1 cellular context compared by ENCODE assay signal in genomic region chr11:119084663-119085522, GRCh38.
TF ChIP-seq lines count a peak whose summit lies in the region.

HMBS (plus strand) TSS chr11:119084881; CDS start chr11:119085034, 153 bp downstream.

TF ChIP-seq in GM12878, 131 proteins besides CTCF, POLR2A, EP300 and RAD21 (continued from another document and continues in another):
- no peak for TF ChIP-seq CBX3 (IDR thresholded peaks at IDR 0.05; ENCODE audit: borderline replicate concordance, low read depth)
- peak; percentile 75 for TF ChIP-seq NR2F1 (conservative IDR thresholded peaks at IDR 0.05)
- no peak for TF ChIP-seq ZNF622 (IDR thresholded peaks at IDR 0.05)
- TF ChIP-seq GATAD2B (conservative IDR thresholded peaks at IDR 0.05; ENCODE audit: low read depth): no peak
- TF ChIP-seq TCF12 (IDR thresholded peaks at IDR 0.05; ENCODE audit: low read depth, low read length): no peak
- TF ChIP-seq NKRF (conservative IDR thresholded peaks at IDR 0.05): peak; percentile 94
- no peak for TF ChIP-seq STAT1 (conservative IDR thresholded peaks at IDR 0.05)
- no peak for TF ChIP-seq DPF2 (IDR thresholded peaks at IDR 0.05)
- TF ChIP-seq, protein P1, sequence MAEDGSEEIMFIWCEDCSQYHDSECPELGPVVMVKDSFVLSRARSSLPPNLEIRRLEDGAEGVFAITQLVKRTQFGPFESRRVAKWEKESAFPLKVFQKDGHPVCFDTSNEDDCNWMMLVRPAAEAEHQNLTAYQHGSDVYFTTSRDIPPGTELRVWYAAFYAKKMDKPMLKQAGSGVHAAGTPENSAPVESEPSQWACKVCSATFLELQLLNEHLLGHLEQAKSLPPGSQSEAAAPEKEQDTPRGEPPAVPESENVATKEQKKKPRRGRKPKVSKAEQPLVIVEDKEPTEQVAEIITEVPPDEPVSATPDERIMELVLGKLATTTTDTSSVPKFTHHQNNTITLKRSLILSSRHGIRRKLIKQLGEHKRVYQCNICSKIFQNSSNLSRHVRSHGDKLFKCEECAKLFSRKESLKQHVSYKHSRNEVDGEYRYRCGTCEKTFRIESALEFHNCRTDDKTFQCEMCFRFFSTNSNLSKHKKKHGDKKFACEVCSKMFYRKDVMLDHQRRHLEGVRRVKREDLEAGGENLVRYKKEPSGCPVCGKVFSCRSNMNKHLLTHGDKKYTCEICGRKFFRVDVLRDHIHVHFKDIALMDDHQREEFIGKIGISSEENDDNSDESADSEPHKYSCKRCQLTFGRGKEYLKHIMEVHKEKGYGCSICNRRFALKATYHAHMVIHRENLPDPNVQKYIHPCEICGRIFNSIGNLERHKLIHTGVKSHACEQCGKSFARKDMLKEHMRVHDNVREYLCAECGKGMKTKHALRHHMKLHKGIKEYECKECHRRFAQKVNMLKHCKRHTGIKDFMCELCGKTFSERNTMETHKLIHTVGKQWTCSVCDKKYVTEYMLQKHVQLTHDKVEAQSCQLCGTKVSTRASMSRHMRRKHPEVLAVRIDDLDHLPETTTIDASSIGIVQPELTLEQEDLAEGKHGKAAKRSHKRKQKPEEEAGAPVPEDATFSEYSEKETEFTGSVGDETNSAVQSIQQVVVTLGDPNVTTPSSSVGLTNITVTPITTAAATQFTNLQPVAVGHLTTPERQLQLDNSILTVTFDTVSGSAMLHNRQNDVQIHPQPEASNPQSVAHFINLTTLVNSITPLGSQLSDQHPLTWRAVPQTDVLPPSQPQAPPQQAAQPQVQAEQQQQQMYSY (CRISPR knock-in tag; IDR thresholded peaks at IDR 0.05): no peak
- TF ChIP-seq SREBF1 (IDR thresholded peaks at IDR 0.05; ENCODE audit: low read length): no peak
- peak; percentile 89 for TF ChIP-seq CREB1 (IDR thresholded peaks at IDR 0.05; ENCODE audit: low read depth)
- peak; percentile 51 for TF ChIP-seq E4F1 (IDR thresholded peaks at IDR 0.05; ENCODE audit: borderline replicate concordance, partially characterized antibody)
- TF ChIP-seq, protein P2, sequence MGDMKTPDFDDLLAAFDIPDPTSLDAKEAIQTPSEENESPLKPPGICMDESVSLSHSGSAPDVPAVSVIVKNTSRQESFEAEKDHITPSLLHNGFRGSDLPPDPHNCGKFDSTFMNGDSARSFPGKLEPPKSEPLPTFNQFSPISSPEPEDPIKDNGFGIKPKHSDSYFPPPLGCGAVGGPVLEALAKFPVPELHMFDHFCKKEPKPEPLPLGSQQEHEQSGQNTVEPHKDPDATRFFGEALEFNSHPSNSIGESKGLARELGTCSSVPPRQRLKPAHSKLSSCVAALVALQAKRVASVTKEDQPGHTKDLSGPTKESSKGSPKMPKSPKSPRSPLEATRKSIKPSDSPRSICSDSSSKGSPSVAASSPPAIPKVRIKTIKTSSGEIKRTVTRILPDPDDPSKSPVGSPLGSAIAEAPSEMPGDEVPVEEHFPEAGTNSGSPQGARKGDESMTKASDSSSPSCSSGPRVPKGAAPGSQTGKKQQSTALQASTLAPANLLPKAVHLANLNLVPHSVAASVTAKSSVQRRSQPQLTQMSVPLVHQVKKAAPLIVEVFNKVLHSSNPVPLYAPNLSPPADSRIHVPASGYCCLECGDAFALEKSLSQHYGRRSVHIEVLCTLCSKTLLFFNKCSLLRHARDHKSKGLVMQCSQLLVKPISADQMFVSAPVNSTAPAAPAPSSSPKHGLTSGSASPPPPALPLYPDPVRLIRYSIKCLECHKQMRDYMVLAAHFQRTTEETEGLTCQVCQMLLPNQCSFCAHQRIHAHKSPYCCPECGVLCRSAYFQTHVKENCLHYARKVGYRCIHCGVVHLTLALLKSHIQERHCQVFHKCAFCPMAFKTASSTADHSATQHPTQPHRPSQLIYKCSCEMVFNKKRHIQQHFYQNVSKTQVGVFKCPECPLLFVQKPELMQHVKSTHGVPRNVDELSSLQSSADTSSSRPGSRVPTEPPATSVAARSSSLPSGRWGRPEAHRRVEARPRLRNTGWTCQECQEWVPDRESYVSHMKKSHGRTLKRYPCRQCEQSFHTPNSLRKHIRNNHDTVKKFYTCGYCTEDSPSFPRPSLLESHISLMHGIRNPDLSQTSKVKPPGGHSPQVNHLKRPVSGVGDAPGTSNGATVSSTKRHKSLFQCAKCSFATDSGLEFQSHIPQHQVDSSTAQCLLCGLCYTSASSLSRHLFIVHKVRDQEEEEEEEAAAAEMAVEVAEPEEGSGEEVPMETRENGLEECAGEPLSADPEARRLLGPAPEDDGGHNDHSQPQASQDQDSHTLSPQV (IDR thresholded peaks at IDR 0.05): no peak
- no peak for TF ChIP-seq IKZF2 (IDR thresholded peaks at IDR 0.05)
- TF ChIP-seq, protein P3, sequence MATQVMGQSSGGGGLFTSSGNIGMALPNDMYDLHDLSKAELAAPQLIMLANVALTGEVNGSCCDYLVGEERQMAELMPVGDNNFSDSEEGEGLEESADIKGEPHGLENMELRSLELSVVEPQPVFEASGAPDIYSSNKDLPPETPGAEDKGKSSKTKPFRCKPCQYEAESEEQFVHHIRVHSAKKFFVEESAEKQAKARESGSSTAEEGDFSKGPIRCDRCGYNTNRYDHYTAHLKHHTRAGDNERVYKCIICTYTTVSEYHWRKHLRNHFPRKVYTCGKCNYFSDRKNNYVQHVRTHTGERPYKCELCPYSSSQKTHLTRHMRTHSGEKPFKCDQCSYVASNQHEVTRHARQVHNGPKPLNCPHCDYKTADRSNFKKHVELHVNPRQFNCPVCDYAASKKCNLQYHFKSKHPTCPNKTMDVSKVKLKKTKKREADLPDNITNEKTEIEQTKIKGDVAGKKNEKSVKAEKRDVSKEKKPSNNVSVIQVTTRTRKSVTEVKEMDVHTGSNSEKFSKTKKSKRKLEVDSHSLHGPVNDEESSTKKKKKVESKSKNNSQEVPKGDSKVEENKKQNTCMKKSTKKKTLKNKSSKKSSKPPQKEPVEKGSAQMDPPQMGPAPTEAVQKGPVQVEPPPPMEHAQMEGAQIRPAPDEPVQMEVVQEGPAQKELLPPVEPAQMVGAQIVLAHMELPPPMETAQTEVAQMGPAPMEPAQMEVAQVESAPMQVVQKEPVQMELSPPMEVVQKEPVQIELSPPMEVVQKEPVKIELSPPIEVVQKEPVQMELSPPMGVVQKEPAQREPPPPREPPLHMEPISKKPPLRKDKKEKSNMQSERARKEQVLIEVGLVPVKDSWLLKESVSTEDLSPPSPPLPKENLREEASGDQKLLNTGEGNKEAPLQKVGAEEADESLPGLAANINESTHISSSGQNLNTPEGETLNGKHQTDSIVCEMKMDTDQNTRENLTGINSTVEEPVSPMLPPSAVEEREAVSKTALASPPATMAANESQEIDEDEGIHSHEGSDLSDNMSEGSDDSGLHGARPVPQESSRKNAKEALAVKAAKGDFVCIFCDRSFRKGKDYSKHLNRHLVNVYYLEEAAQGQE (IDR thresholded peaks at IDR 0.05; ENCODE audit: low read depth, low read length): no peak
- no peak for TF ChIP-seq HDAC2 (IDR thresholded peaks at IDR 0.05)
- no peak for TF ChIP-seq TCF7 (IDR thresholded peaks at IDR 0.05; ENCODE audit: borderline replicate concordance)
- 0 out of 2 replicates have a peak, but pooled peaks have one; percentile 52 for TF ChIP-seq ZBED1 (IDR thresholded peaks at IDR 0.05; ENCODE audit: borderline replicate concordance)
- no peak; a peak in 1 of 4 replicates for TF ChIP-seq ETV6 (conservative IDR thresholded peaks at IDR 0.05 in 1 of 2, IDR thresholded peaks at IDR 0.05 in 1 of 2; ENCODE audit: borderline replicate concordance in 1 of 2, low read depth in 1 of 2)
- TF ChIP-seq PAX5 (IDR thresholded peaks at IDR 0.05; ENCODE audit: borderline replicate concordance, low read depth, low read length): no peak
- TF ChIP-seq, protein P4, sequence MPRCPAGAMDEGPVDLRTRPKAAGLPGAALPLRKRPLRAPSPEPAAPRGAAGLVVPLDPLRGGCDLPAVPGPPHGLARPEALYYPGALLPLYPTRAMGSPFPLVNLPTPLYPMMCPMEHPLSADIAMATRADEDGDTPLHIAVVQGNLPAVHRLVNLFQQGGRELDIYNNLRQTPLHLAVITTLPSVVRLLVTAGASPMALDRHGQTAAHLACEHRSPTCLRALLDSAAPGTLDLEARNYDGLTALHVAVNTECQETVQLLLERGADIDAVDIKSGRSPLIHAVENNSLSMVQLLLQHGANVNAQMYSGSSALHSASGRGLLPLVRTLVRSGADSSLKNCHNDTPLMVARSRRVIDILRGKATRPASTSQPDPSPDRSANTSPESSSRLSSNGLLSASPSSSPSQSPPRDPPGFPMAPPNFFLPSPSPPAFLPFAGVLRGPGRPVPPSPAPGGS (IDR thresholded peaks at IDR 0.05; ENCODE audit: borderline replicate concordance, insufficient read depth, low read depth, low read length, poor library complexity, severe bottlenecking): no peak
- TF ChIP-seq MEF2A (IDR thresholded peaks at IDR 0.05; ENCODE audit: insufficient read depth, low read depth, low read length): no peak
- TF ChIP-seq, protein P5, sequence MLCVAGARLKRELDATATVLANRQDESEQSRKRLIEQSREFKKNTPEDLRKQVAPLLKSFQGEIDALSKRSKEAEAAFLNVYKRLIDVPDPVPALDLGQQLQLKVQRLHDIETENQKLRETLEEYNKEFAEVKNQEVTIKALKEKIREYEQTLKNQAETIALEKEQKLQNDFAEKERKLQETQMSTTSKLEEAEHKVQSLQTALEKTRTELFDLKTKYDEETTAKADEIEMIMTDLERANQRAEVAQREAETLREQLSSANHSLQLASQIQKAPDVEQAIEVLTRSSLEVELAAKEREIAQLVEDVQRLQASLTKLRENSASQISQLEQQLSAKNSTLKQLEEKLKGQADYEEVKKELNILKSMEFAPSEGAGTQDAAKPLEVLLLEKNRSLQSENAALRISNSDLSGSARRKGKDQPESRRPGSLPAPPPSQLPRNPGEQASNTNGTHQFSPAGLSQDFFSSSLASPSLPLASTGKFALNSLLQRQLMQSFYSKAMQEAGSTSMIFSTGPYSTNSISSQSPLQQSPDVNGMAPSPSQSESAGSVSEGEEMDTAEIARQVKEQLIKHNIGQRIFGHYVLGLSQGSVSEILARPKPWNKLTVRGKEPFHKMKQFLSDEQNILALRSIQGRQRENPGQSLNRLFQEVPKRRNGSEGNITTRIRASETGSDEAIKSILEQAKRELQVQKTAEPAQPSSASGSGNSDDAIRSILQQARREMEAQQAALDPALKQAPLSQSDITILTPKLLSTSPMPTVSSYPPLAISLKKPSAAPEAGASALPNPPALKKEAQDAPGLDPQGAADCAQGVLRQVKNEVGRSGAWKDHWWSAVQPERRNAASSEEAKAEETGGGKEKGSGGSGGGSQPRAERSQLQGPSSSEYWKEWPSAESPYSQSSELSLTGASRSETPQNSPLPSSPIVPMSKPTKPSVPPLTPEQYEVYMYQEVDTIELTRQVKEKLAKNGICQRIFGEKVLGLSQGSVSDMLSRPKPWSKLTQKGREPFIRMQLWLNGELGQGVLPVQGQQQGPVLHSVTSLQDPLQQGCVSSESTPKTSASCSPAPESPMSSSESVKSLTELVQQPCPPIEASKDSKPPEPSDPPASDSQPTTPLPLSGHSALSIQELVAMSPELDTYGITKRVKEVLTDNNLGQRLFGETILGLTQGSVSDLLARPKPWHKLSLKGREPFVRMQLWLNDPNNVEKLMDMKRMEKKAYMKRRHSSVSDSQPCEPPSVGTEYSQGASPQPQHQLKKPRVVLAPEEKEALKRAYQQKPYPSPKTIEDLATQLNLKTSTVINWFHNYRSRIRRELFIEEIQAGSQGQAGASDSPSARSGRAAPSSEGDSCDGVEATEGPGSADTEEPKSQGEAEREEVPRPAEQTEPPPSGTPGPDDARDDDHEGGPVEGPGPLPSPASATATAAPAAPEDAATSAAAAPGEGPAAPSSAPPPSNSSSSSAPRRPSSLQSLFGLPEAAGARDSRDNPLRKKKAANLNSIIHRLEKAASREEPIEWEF (IDR thresholded peaks at IDR 0.05; ENCODE audit: insufficient replicate concordance, low read depth, low read length): no peak
- TF ChIP-seq SREBF2 (IDR thresholded peaks at IDR 0.05; ENCODE audit: low read length): no peak
- no peak for TF ChIP-seq ZZZ3 (IDR thresholded peaks at IDR 0.05; ENCODE audit: control insufficient read depth, insufficient read length, low read depth)
- no peak for TF ChIP-seq MYC (IDR thresholded peaks at IDR 0.05; ENCODE audit: insufficient read depth, insufficient read length, insufficient replicate concordance, low read length, severe bottlenecking)
- no peak for TF ChIP-seq TCF3 (IDR thresholded peaks at IDR 0.05; ENCODE audit: borderline replicate concordance, insufficient read depth, low read depth, low read length)
- TF ChIP-seq NFIC (IDR thresholded peaks at IDR 0.05; ENCODE audit: low read depth, low read length): no peak
- TF ChIP-seq ZNF24 (IDR thresholded peaks at IDR 0.05): no peak
- TF ChIP-seq SIN3A (IDR thresholded peaks at IDR 0.05; ENCODE audit: low read depth, low read length): peak; percentile 85; the same call in 1 of the 2 replicates
- TF ChIP-seq POLR2AphosphoS5 (IDR thresholded peaks at IDR 0.05; ENCODE audit: low read length): peak; percentile 89
- TF ChIP-seq TARDBP (IDR thresholded peaks at IDR 0.05; ENCODE audit: borderline replicate concordance): no peak
